In genomic region chr6:159608961-159609673, GRCh38 we compare ENCODE assay signal across 8 cellular contexts.
A peak's percentile ranks its signal among the peaks of the same experiment; 100 is the strongest.
DNase-seq lines count a peak whose midpoint lies in the region; ATAC-seq and TF ChIP-seq lines count a peak whose summit lies in the region.

No MANE protein-coding gene starts in this region.

- POLR2A ChIA-PET in activated CD8-positive, alpha-beta T cell treated with anti-CD3 and anti-CD28 coated beads for 36 hours (lab: Charles Lee) = no interaction called here
- POLR2A ChIA-PET in activated CD8-positive, alpha-beta T cell treated with anti-CD3 and anti-CD28 coated beads, Interleukin-2, amount 10 ng/mL, durations not matched to agents 7 days and 5 days (lab: Charles Lee) = no interaction called here

- no peak for TF ChIP-seq EP300 in Ishikawa (IDR thresholded peaks at IDR 0.05; ENCODE audit: borderline replicate concordance)

- no peak for ATAC-seq in activated CD8-positive, alpha-beta T cell treated with anti-CD3 and anti-CD28 coated beads for 36 hours
- no peak for ATAC-seq in activated CD8-positive, alpha-beta T cell treated with anti-CD3 and anti-CD28 coated beads, Interleukin-2, amount 10 ng/mL, durations not matched to agents 7 days and 5 days
- ATAC-seq in HG02973 (IDR thresholded peaks at IDR 0.05; ENCODE audit: unreplicated experiment) (no peak), GM21619 (IDR thresholded peaks at IDR 0.05; ENCODE audit: unreplicated experiment) (no peak)

- no peak overlapping the region for H3K4me3 Mint-ChIP-seq in activated CD8-positive, alpha-beta T cell treated with anti-CD3 and anti-CD28 coated beads for 36 hours
- no peak overlapping the region for H3K4me3 Mint-ChIP-seq in activated CD8-positive, alpha-beta T cell treated with anti-CD3 and anti-CD28 coated beads, Interleukin-2, amount 10 ng/mL, durations not matched to agents 7 days and 5 days

- CTCF ChIA-PET in activated CD8-positive, alpha-beta T cell treated with anti-CD3 and anti-CD28 coated beads for 36 hours (lab: Charles Lee) = interaction anchor here (0.9 to 1.1 kb wide), 3 partner anchors 31 to 439 kb away, joined by 3 to 5 read pairs (median 3); no protein-coding TSS in a partner anchor
- CTCF ChIA-PET in activated CD8-positive, alpha-beta T cell treated with anti-CD3 and anti-CD28 coated beads, Interleukin-2, amount 10 ng/mL, durations not matched to agents 7 days and 5 days (lab: Charles Lee) = interaction anchor here (0.9 to 1.1 kb wide), 2 partner anchors 46 to 435 kb away, joined by 3 read pairs; no protein-coding TSS in a partner anchor

- intact Hi-C loops in activated CD8-positive, alpha-beta T cell treated with anti-CD3 and anti-CD28 coated beads for 36 hours (cut with micrococcal nuclease) = no loop called here
- intact Hi-C loops in posterior cingulate gyrus (cut with DNase I) = no loop called here

- H3K36me3 Mint-ChIP-seq in activated CD8-positive, alpha-beta T cell treated with anti-CD3 and anti-CD28 coated beads for 36 hours (ENCODE audit: low read depth) = no peaks in the 10 kb centered on the region
- no peaks in the 10 kb centered on the region for H3K36me3 Mint-ChIP-seq in activated CD8-positive, alpha-beta T cell treated with anti-CD3 and anti-CD28 coated beads, Interleukin-2, amount 10 ng/mL, durations not matched to agents 7 days and 5 days (ENCODE audit: low read depth)

- no peak overlapping the region for H3K27ac Mint-ChIP-seq in activated CD8-positive, alpha-beta T cell treated with anti-CD3 and anti-CD28 coated beads for 36 hours
- no peak overlapping the region for H3K27ac Mint-ChIP-seq in activated CD8-positive, alpha-beta T cell treated with anti-CD3 and anti-CD28 coated beads, Interleukin-2, amount 10 ng/mL, durations not matched to agents 7 days and 5 days

- H3K4me3 ChIP-seq in cardiac fibroblast (replicated peaks in 1 of 2; ENCODE audit: low read depth in 2 of 2, low read length in 2 of 2) = no peak overlapping the region
- H3K4me3 ChIP-seq in retinal pigment epithelial cell (ENCODE audit: low read length) = no peak overlapping the region

- no peaks in the 10 kb centered on the region for H3K27me3 Mint-ChIP-seq in activated CD8-positive, alpha-beta T cell treated with anti-CD3 and anti-CD28 coated beads for 36 hours
- peaks cover 7% of the 10 kb centered on the region for H3K27me3 Mint-ChIP-seq in activated CD8-positive, alpha-beta T cell treated with anti-CD3 and anti-CD28 coated beads, Interleukin-2, amount 10 ng/mL, durations not matched to agents 7 days and 5 days (ENCODE audit: low read depth)

- H3K9me3 Mint-ChIP-seq in activated CD8-positive, alpha-beta T cell treated with anti-CD3 and anti-CD28 coated beads for 36 hours = peaks cover 2% of the 10 kb centered on the region
- H3K9me3 Mint-ChIP-seq in activated CD8-positive, alpha-beta T cell treated with anti-CD3 and anti-CD28 coated beads, Interleukin-2, amount 10 ng/mL, durations not matched to agents 7 days and 5 days (ENCODE audit: insufficient read depth) = no peaks in the 10 kb centered on the region

- DNase-seq in activated CD8-positive, alpha-beta T cell treated with anti-CD3 and anti-CD28 coated beads for 36 hours = peak; percentile 37
- DNase-seq in activated CD8-positive, alpha-beta T cell treated with anti-CD3 and anti-CD28 coated beads, Interleukin-2, amount 10 ng/mL, durations not matched to agents 7 days and 5 days = no peak
- DNase-seq in cardiac fibroblast (ENCODE audit: low read depth in 2 of 2) (peak; percentile 42 to 48), retinal pigment epithelial cell (ENCODE audit: low read depth) (no peak), posterior cingulate gyrus (no peak)

- TF ChIP-seq CTCF in activated CD8-positive, alpha-beta T cell treated with anti-CD3 and anti-CD28 coated beads for 36 hours (IDR thresholded peaks at IDR 0.05) = no peak
- TF ChIP-seq CTCF in cardiac fibroblast (IDR thresholded peaks at IDR 0.05; ENCODE audit: low read depth, low read length) (peak; percentile 71), retinal pigment epithelial cell (conservative IDR thresholded peaks at IDR 0.05; ENCODE audit: low read depth, low read length) (peak; percentile 71)

- peak; percentile 68 for TF ChIP-seq RAD21 in Ishikawa (IDR thresholded peaks at IDR 0.05; ENCODE audit: low read depth)

- no peaks in the 10 kb centered on the region for H3K4me1 Mint-ChIP-seq in activated CD8-positive, alpha-beta T cell treated with anti-CD3 and anti-CD28 coated beads for 36 hours (ENCODE audit: low read depth)
- H3K4me1 Mint-ChIP-seq in activated CD8-positive, alpha-beta T cell treated with anti-CD3 and anti-CD28 coated beads, Interleukin-2, amount 10 ng/mL, durations not matched to agents 7 days and 5 days (ENCODE audit: low read depth) = no peaks in the 10 kb centered on the region

TF ChIP-seq in Ishikawa, 13 proteins besides CTCF, POLR2A, EP300 and RAD21:
- no peak for TF ChIP-seq CEBPB (IDR thresholded peaks at IDR 0.05)
- TF ChIP-seq TAF1 (IDR thresholded peaks at IDR 0.05; ENCODE audit: low read depth) = no peak
- TF ChIP-seq NFIC (IDR thresholded peaks at IDR 0.05) = no peak
- no peak for TF ChIP-seq FOXM1 (IDR thresholded peaks at IDR 0.05; ENCODE audit: borderline replicate concordance, low read depth)
- TF ChIP-seq, protein P1, sequence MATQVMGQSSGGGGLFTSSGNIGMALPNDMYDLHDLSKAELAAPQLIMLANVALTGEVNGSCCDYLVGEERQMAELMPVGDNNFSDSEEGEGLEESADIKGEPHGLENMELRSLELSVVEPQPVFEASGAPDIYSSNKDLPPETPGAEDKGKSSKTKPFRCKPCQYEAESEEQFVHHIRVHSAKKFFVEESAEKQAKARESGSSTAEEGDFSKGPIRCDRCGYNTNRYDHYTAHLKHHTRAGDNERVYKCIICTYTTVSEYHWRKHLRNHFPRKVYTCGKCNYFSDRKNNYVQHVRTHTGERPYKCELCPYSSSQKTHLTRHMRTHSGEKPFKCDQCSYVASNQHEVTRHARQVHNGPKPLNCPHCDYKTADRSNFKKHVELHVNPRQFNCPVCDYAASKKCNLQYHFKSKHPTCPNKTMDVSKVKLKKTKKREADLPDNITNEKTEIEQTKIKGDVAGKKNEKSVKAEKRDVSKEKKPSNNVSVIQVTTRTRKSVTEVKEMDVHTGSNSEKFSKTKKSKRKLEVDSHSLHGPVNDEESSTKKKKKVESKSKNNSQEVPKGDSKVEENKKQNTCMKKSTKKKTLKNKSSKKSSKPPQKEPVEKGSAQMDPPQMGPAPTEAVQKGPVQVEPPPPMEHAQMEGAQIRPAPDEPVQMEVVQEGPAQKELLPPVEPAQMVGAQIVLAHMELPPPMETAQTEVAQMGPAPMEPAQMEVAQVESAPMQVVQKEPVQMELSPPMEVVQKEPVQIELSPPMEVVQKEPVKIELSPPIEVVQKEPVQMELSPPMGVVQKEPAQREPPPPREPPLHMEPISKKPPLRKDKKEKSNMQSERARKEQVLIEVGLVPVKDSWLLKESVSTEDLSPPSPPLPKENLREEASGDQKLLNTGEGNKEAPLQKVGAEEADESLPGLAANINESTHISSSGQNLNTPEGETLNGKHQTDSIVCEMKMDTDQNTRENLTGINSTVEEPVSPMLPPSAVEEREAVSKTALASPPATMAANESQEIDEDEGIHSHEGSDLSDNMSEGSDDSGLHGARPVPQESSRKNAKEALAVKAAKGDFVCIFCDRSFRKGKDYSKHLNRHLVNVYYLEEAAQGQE (IDR thresholded peaks at IDR 0.05; ENCODE audit: low read depth) = no peak
- TF ChIP-seq YY1 (IDR thresholded peaks at IDR 0.05; ENCODE audit: low read depth) = no peak
- TF ChIP-seq CREB1 (IDR thresholded peaks at IDR 0.05; ENCODE audit: low read depth) = no peak
- TF ChIP-seq EGR1 (IDR thresholded peaks at IDR 0.05) = no peak
- no peak for TF ChIP-seq ZBTB7A (IDR thresholded peaks at IDR 0.05; ENCODE audit: low read depth)
- TF ChIP-seq, protein P2, sequence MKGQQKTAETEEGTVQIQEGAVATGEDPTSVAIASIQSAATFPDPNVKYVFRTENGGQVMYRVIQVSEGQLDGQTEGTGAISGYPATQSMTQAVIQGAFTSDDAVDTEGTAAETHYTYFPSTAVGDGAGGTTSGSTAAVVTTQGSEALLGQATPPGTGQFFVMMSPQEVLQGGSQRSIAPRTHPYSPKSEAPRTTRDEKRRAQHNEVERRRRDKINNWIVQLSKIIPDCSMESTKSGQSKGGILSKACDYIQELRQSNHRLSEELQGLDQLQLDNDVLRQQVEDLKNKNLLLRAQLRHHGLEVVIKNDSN (IDR thresholded peaks at IDR 0.05) = no peak
- TF ChIP-seq TCF12 (IDR thresholded peaks at IDR 0.05; ENCODE audit: low read depth) = no peak
- TF ChIP-seq TEAD4 (IDR thresholded peaks at IDR 0.05) = no peak

Comparison
In these comparisons a context has a peak if more than half of its experiments do, and no peak if none do; other contexts are left out.
1. DNase-seq: peak in activated CD8-positive, alpha-beta T cell treated with anti-CD3 and anti-CD28 coated beads for 36 hours (single experiment) and cardiac fibroblast (2 of 2); none in activated CD8-positive, alpha-beta T cell treated with anti-CD3 and anti-CD28 coated beads, Interleukin-2, amount 10 ng/mL, durations not matched to agents 7 days and 5 days (single experiment), retinal pigment epithelial cell (single experiment) and posterior cingulate gyrus (0 of 10).